ENCODE assay signal across 8 cellular contexts in genomic region chr6:26199057-26199772, GRCh38.
DNase-seq lines count a peak whose midpoint lies in the region; ATAC-seq, FAIRE-seq and TF ChIP-seq lines count a peak whose summit lies in the region.

No MANE protein-coding gene starts in this region.

- ATAC-seq in CD4-positive, CD25-positive, alpha-beta regulatory T cell (ENCODE audit: low read depth in 2 of 2), result peak; percentile 70 to 72
- ATAC-seq in GM19328 (IDR thresholded peaks at IDR 0.05; ENCODE audit: unreplicated experiment) (peak; percentile 46), HG03439 (IDR thresholded peaks at IDR 0.05; ENCODE audit: unreplicated experiment) (peak; percentile 57), HepG2 (peak; percentile 71)

- peaks cover 14% of the 10 kb centered on the region for H3K79me2 ChIP-seq in HepG2 (ENCODE audit: insufficient read depth, low read length)

- H3K9me3 Mint-ChIP-seq in CD4-positive, CD25-positive, alpha-beta regulatory T cell, result no peaks in the 10 kb centered on the region

- in situ Hi-C loops in HepG2 (cut with HindIII; ENCODE audit: extremely low pct_ligation_motif_present, low pct_unique_long_range_greater_than_20kb), result loop anchor here (5.0 kb wide), 1 partner anchor 77 kb away; a partner anchor contains a TSS

- peak overlapping the region; percentile 93 to 99 (median 97) for H3K4me3 Mint-ChIP-seq in CD4-positive, CD25-positive, alpha-beta regulatory T cell

- H3K36me3 Mint-ChIP-seq in CD4-positive, CD25-positive, alpha-beta regulatory T cell, result no peaks in the 10 kb centered on the region

- H3K4me2 ChIP-seq in HepG2 (ENCODE audit: low read depth, low read length), result peak overlapping the region; percentile 90

- FAIRE-seq in HepG2 (lab: Jason Lieb, UNC), result peak; percentile 86

- H2AFZ ChIP-seq in HepG2 (ENCODE audit: low read length), result peak overlapping the region; percentile 39

- no peaks in the 10 kb centered on the region for H3K27me3 Mint-ChIP-seq in CD4-positive, CD25-positive, alpha-beta regulatory T cell

- no peaks in the 10 kb centered on the region for H3K27me3 ChIP-seq in CD4-positive, CD25-positive, alpha-beta regulatory T cell (ENCODE audit: control insufficient read depth, insufficient read depth, low read length)
- H3K27me3 ChIP-seq in dorsolateral prefrontal cortex (peaks cover 0 to 21% (median 0%) of the 10 kb centered on the region in 45 donors), HepG2 (ENCODE audit: control insufficient read depth in 1 of 2, insufficient read depth in 2 of 2, low read length in 2 of 2) (no peaks in the 10 kb centered on the region; a peak in 1 of 5 replicates)

- intact Hi-C loops in dorsolateral prefrontal cortex (cut with DNase I) (loop anchor here in 1 of 2 donors (5.0 to 10.0 kb wide), 4 partner anchors 42 to 144 kb away; a partner anchor contains a TSS), HepG2 (cut with micrococcal nuclease; ENCODE audit: unreplicated experiment) (loop anchor here (1.0 to 10.0 kb wide), 8 partner anchors 42 to 1696 kb away; partner anchors contain the start of gene HMGN4)

- H3K27ac ChIP-seq in CD4-positive, CD25-positive, alpha-beta regulatory T cell (ENCODE audit: insufficient read depth, low read length, poor library complexity, severe bottlenecking), result peak overlapping the region; percentile 90
- H3K27ac ChIP-seq in dorsolateral prefrontal cortex (peak overlapping the region; percentile 23 to 93 (median 83)), HepG2 (ENCODE audit: extremely low read length, insufficient read depth, low read length) (peak overlapping the region; percentile 94)

- POLR2A ChIA-PET in HepG2 (lab: Yijun Ruan, JAX), result interaction anchor here (0.6 to 7.9 kb wide), 37 partner anchors 9 to 1694 kb away, joined by 3 to 336 read pairs (median 5); partner anchors contain the start of gene HFE

- H3K9ac ChIP-seq in HepG2 (ENCODE audit: insufficient read depth, low read depth, low read length), result peak overlapping the region; percentile 90

- H3K9me3 ChIP-seq in CD4-positive, CD25-positive, alpha-beta regulatory T cell (ENCODE audit: control insufficient read depth in 2 of 2, low read length in 2 of 2), result no peaks in the 10 kb centered on the region
- H3K9me3 ChIP-seq in HepG2 (ENCODE audit: low read length), result no peaks in the 10 kb centered on the region

- peak; percentile 92 to 96 for TF ChIP-seq POLR2A in HepG2 (IDR thresholded peaks at IDR 0.05; ENCODE audit: insufficient read depth in 1 of 2, low read depth in 2 of 2, low read length in 2 of 2)

- DNase-seq in CD4-positive, CD25-positive, alpha-beta regulatory T cell, result peak; percentile 53 to 96 (median 94)
- DNase-seq in NCI-H510A (lab: John Stamatoyannopoulos, UW), result peak; percentile 32
- DNase-seq in activated CD4-positive, alpha-beta T cell treated with anti-CD3 and anti-CD28 coated beads for 48 hours, result peak; percentile 80
- DNase-seq in dorsolateral prefrontal cortex, result peak; percentile 45 to 73 (median 64)
- peak; percentile 97 for DNase-seq in HepG2 (ENCODE audit: low spot score)
- peak; percentile 68 for DNase-seq in stimulated activated CD4-positive, alpha-beta T cell treated with anti-CD3 and anti-CD28 coated beads, Interleukin-4, amount 100 ng/mL, for 24 hours

- TF ChIP-seq EP300 in HepG2 (IDR thresholded peaks at IDR 0.05; ENCODE audit: low read depth in 2 of 2, low read length in 2 of 2) (peak; percentile 31 to 52; a peak in 2 of 4 replicates), HepG2 (CRISPR knock-in tag; IDR thresholded peaks at IDR 0.05; ENCODE audit: borderline replicate concordance) (peak; percentile 35; the same call in 1 of the 2 replicates)

- TF ChIP-seq CTCF in dorsolateral prefrontal cortex (IDR thresholded peaks at IDR 0.05 in 54 of 56, conservative IDR thresholded peaks at IDR 0.05 in 2 of 56; ENCODE audit: low read depth in 1 of 56, partially characterized antibody in 56 of 56) (peak in 3 of 56 donors; percentile 9 to 16 (median 13)), HepG2 (CRISPR knock-in tag; IDR thresholded peaks at IDR 0.05) (no peak)

- peaks cover 40% of the 10 kb centered on the region for H3K4me1 ChIP-seq in CD4-positive, CD25-positive, alpha-beta regulatory T cell (ENCODE audit: control insufficient read depth, insufficient read depth, low read length, poor library complexity, severe bottlenecking)
- peaks cover 36% of the 10 kb centered on the region for H3K4me1 ChIP-seq in HepG2 (ENCODE audit: insufficient read depth, low read length)

- H3K27ac Mint-ChIP-seq in CD4-positive, CD25-positive, alpha-beta regulatory T cell, result peak overlapping the region; percentile 98 to 99 (median 99)

- peaks cover 15 to 54% (median 23%) of the 10 kb centered on the region in 4 donors for H3K4me1 Mint-ChIP-seq in CD4-positive, CD25-positive, alpha-beta regulatory T cell

- peak overlapping the region; percentile 99 for H3K4me3 ChIP-seq in CD4-positive, CD25-positive, alpha-beta regulatory T cell (ENCODE audit: low read depth, low read length)
- H3K4me3 ChIP-seq in dorsolateral prefrontal cortex, result peak overlapping the region; percentile 52 to 86 (median 74)
- peak overlapping the region; percentile 81 to 90 (median 87) for H3K4me3 ChIP-seq in HepG2 (replicated peaks in 1 of 3; ENCODE audit: insufficient read depth in 1 of 3, low read depth in 2 of 3, low read length in 3 of 3)

- TF ChIP-seq RAD21 in HepG2 (CRISPR knock-in tag; IDR thresholded peaks at IDR 0.05), result 0 out of 2 replicates have a peak, but pooled peaks have one; percentile 14

- CTCF ChIA-PET in HepG2 (lab: Yijun Ruan, JAX; ENCODE audit: low intra/inter-chr PET ratio, low total read pairs), result no interaction called here

- under 1% methylated on average over 38 of the region's 42 CpGs for WGBS in HepG2 (ENCODE audit: low lambda C conversion rate)

- no peaks in the 10 kb centered on the region for H4K20me1 ChIP-seq in HepG2 (ENCODE audit: insufficient read depth, low read length)

- no TSS peak for BruUV-seq in HepG2 (replicated peaks; lab: Mats Ljungman, UMichigan)

- no peaks in the 10 kb centered on the region for H3K36me3 ChIP-seq in CD4-positive, CD25-positive, alpha-beta regulatory T cell (ENCODE audit: control insufficient read depth, insufficient read depth, low read length)
- no peaks in the 10 kb centered on the region for H3K36me3 ChIP-seq in HepG2 (replicated peaks in 1 of 2; ENCODE audit: control insufficient read depth in 1 of 2, insufficient read depth in 2 of 2, low read length in 2 of 2)

TF ChIP-seq in HepG2, 621 proteins besides CTCF, POLR2A, EP300 and RAD21 (continues in another document):
- no peak for TF ChIP-seq ZNF512B (CRISPR knock-in tag; IDR thresholded peaks at IDR 0.05; ENCODE audit: borderline replicate concordance)
- peak; percentile 84 for TF ChIP-seq ZBTB38 (CRISPR knock-in tag; IDR thresholded peaks at IDR 0.05)
- no peak for TF ChIP-seq PHB2 (IDR thresholded peaks at IDR 0.05; ENCODE audit: partially characterized antibody)
- TF ChIP-seq SRSF9 (IDR thresholded peaks at IDR 0.05; ENCODE audit: borderline replicate concordance, insufficient read depth, low read depth, low read length, poor library complexity, severe bottlenecking), result no peak
- peak; percentile 15 for TF ChIP-seq RBM22 (optimal IDR thresholded peaks at IDR 0.05; ENCODE audit: low read length)
- peak; percentile 72 for TF ChIP-seq SALL2 (CRISPR knock-in tag; IDR thresholded peaks at IDR 0.05)
- TF ChIP-seq RFX1 (IDR thresholded peaks at IDR 0.05), result no peak
- TF ChIP-seq CSRNP2 (CRISPR knock-in tag; conservative IDR thresholded peaks at IDR 0.05; ENCODE audit: low read depth), result no peak
- TF ChIP-seq ZZZ3 (CRISPR knock-in tag; IDR thresholded peaks at IDR 0.05; ENCODE audit: borderline replicate concordance), result no peak
- no peak for TF ChIP-seq ZNF18 (CRISPR knock-in tag; IDR thresholded peaks at IDR 0.05; ENCODE audit: insufficient replicate concordance)

Comparison
In these comparisons a context has a peak if more than half of its experiments do, and no peak if none do; other contexts are left out.
1. Peak in every context shown above with its lines: DNase-seq, ATAC-seq, H3K4me3 ChIP-seq and H3K27ac ChIP-seq.
2. DNase-seq: peak in every context shown above with its lines; median percentile 97 in HepG2; 94 in CD4-positive, CD25-positive, alpha-beta regulatory T cell; 80 in activated CD4-positive, alpha-beta T cell treated with anti-CD3 and anti-CD28 coated beads for 48 hours; 68 in stimulated activated CD4-positive, alpha-beta T cell treated with anti-CD3 and anti-CD28 coated beads, Interleukin-4, amount 100 ng/mL, for 24 hours; 64 in dorsolateral prefrontal cortex; 32 in NCI-H510A.